ENCODE assay signal across 13 cellular contexts in the genomic region with DNA sequence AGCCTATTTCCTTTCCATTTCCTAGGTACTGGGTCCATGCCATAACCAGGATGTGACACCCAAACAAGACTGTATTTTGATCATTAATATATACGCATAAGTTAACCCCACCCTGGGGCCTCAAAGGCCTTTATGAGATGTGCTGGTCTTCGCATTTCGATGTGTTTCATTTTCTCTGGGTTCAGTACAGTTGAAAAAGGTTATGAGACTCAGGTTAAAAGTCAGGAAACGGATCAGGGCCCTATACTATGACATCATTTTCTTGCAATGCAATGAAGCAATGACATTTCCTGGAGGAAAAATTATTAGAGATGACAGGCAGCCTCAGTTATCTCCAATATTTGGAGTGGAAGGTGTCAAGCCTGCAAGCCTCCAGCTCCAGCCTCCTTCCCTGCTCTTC. TPM values are rescaled to one million over a fixed set of nuclear protein-coding genes. Genes with fewer than 3 reads are reported as not detected.
A peak's percentile ranks its signal among the peaks of the same experiment; 100 is the strongest.
DNase-seq lines count a peak whose midpoint lies in the region; ATAC-seq, FAIRE-seq and TF ChIP-seq lines count a peak whose summit lies in the region.
"Had no signal": no experiment of that assay in that cellular context is flagged by ENCODE, and none has a peak within 500 bp of the region (broad histone marks: within the 10 kb centered on the region; RNA-seq: fewer than 3 reads in every experiment).

No MANE protein-coding gene starts in this region.

- FAIRE-seq in HepG2 (lab: Jason Lieb, UNC), result no peak
- FAIRE-seq: frontal cortex had no signal

- TF ChIP-seq EP300 in HepG2 (IDR thresholded peaks at IDR 0.05; ENCODE audit: low read depth in 2 of 2, low read length in 2 of 2) (no peak), HepG2 (CRISPR knock-in tag; IDR thresholded peaks at IDR 0.05; ENCODE audit: borderline replicate concordance) (no peak), neural cell (conservative IDR thresholded peaks at IDR 0.05; ENCODE audit: poor library complexity, severe bottlenecking) (no peak)

- H3K9me3 ChIP-seq in HepG2 (ENCODE audit: low read length) (no peaks in the 10 kb centered on the region), right lobe of liver (no peaks in the 10 kb centered on the region), endodermal cell (ENCODE audit: control insufficient read depth, low read length) (no peaks in the 10 kb centered on the region), neural cell (ENCODE audit: low read length) (no peaks in the 10 kb centered on the region)

- H3K9me3 Mint-ChIP-seq in endodermal cell (no peaks in the 10 kb centered on the region), progenitor cell of endocrine pancreas (ENCODE audit: low read depth) (no peaks in the 10 kb centered on the region)
- H3K9me3 Mint-ChIP-seq: activated CD8-positive, alpha-beta T cell treated with anti-CD3 and anti-CD28 coated beads for 36 hours had no signal

- TF ChIP-seq CTCF in HepG2 (CRISPR knock-in tag; IDR thresholded peaks at IDR 0.05), result no peak
- no peak for TF ChIP-seq CTCF in right lobe of liver (IDR thresholded peaks at IDR 0.05)
- no peak for TF ChIP-seq CTCF in endodermal cell (conservative IDR thresholded peaks at IDR 0.05)
- TF ChIP-seq CTCF in neural cell (IDR thresholded peaks at IDR 0.05; ENCODE audit: poor library complexity, severe bottlenecking), result no peak
- TF ChIP-seq CTCF in progenitor cell of endocrine pancreas (IDR thresholded peaks at IDR 0.05; ENCODE audit: unreplicated experiment), result no peak

- H3F3A ChIP-seq in neural cell (ENCODE audit: insufficient read depth, low read length, poor library complexity, severe bottlenecking), result peaks cover 8% of the 10 kb centered on the region

- H3K36me3 ChIP-seq in HepG2 (replicated peaks in 1 of 2; ENCODE audit: control insufficient read depth in 1 of 2, insufficient read depth in 2 of 2, low read length in 2 of 2) (no peaks in the 10 kb centered on the region), right lobe of liver (no peaks in the 10 kb centered on the region), endodermal cell (ENCODE audit: control insufficient read depth, insufficient read depth, low read length) (no peaks in the 10 kb centered on the region), neural cell (ENCODE audit: insufficient read depth, low read length) (no peaks in the 10 kb centered on the region)

- H3K27me3 ChIP-seq in HepG2 (ENCODE audit: control insufficient read depth in 1 of 2, insufficient read depth in 2 of 2, low read length in 2 of 2), result no peaks in the 10 kb centered on the region
- H3K27me3 ChIP-seq in right lobe of liver, result no peaks in the 10 kb centered on the region
- H3K27me3 ChIP-seq in endodermal cell (ENCODE audit: control insufficient read depth, insufficient read depth, low read length, poor library complexity, severe bottlenecking), result no peaks in the 10 kb centered on the region
- H3K27me3 ChIP-seq in neural cell (ENCODE audit: insufficient read depth, low read depth, low read length), result no peaks in the 10 kb centered on the region

- H3K79me2 ChIP-seq in HepG2 (ENCODE audit: insufficient read depth, low read length) (no peaks in the 10 kb centered on the region), neural cell (replicated peaks; ENCODE audit: insufficient read depth, low read length) (no peaks in the 10 kb centered on the region)

- H3K9me2 ChIP-seq in neural cell (ENCODE audit: insufficient read depth, low read length), result no peaks in the 10 kb centered on the region

- H3K4me2 ChIP-seq in HepG2 (ENCODE audit: low read depth, low read length), result no peak overlapping the region
- H3K4me2 ChIP-seq in neural cell (ENCODE audit: low read length), result no peak overlapping the region

- H3K4me3 Mint-ChIP-seq in endodermal cell, result no peak overlapping the region
- H3K4me3 Mint-ChIP-seq in progenitor cell of endocrine pancreas (ENCODE audit: low read depth), result no peak overlapping the region
- H3K4me3 Mint-ChIP-seq: activated CD8-positive, alpha-beta T cell treated with anti-CD3 and anti-CD28 coated beads for 36 hours had no signal

- TF ChIP-seq RAD21 in HepG2 (CRISPR knock-in tag; IDR thresholded peaks at IDR 0.05) (no peak), neural cell (conservative IDR thresholded peaks at IDR 0.05) (no peak)

- TF ChIP-seq POLR2A in HepG2 (IDR thresholded peaks at IDR 0.05; ENCODE audit: insufficient read depth in 1 of 2, low read depth in 2 of 2, low read length in 2 of 2) (no peak), right lobe of liver (IDR thresholded peaks at IDR 0.05) (no peak)

- intact Hi-C loops in HepG2 (cut with micrococcal nuclease; ENCODE audit: unreplicated experiment) (no loop called here), right lobe of liver (cut with DNase I) (no loop called here)

- DNase-seq in HepG2 (ENCODE audit: low spot score) (no peak), right lobe of liver (no peak), endodermal cell (no peak), progenitor cell of endocrine pancreas (ENCODE audit: low spot score, unreplicated experiment) (no peak), caudate nucleus (lab: John Stamatoyannopoulos, UW) (no peak), SHP77 (lab: John Stamatoyannopoulos, UW) (no peak)
- DNase-seq: activated CD8-positive, alpha-beta T cell treated with anti-CD3 and anti-CD28 coated beads for 36 hours; stimulated activated CD4-positive, alpha-beta T cell treated with anti-CD3 and anti-CD28 coated beads, Interleukin-2, amount 100 ng/mL, for 24 hours had no signal

- CTCF ChIA-PET in HepG2 (lab: Yijun Ruan, JAX; ENCODE audit: low intra/inter-chr PET ratio, low total read pairs), result no interaction called here

- H2AFZ ChIP-seq in HepG2 (ENCODE audit: low read length), result no peak overlapping the region
- H2AFZ ChIP-seq in neural cell (ENCODE audit: low read depth, low read length), result no peak overlapping the region

- H4K20me1 ChIP-seq in HepG2 (ENCODE audit: insufficient read depth, low read length), result no peaks in the 10 kb centered on the region
- no peaks in the 10 kb centered on the region for H4K20me1 ChIP-seq in neural cell (ENCODE audit: insufficient read depth)

- no peak overlapping the region for H3K27ac Mint-ChIP-seq in endodermal cell
- no peak overlapping the region for H3K27ac Mint-ChIP-seq in progenitor cell of endocrine pancreas
- H3K27ac Mint-ChIP-seq: activated CD8-positive, alpha-beta T cell treated with anti-CD3 and anti-CD28 coated beads for 36 hours had no signal

- ATAC-seq in HepG2, result no peak
- ATAC-seq in right lobe of liver, result no peak
- ATAC-seq in HG03565 (IDR thresholded peaks at IDR 0.05; ENCODE audit: unreplicated experiment), result no peak
- ATAC-seq: activated CD8-positive, alpha-beta T cell treated with anti-CD3 and anti-CD28 coated beads for 36 hours had no signal

- H3K36me3 Mint-ChIP-seq in endodermal cell (ENCODE audit: low read depth), result no peaks in the 10 kb centered on the region
- H3K36me3 Mint-ChIP-seq in progenitor cell of endocrine pancreas (ENCODE audit: insufficient read depth), result no peaks in the 10 kb centered on the region

- in situ Hi-C loops in HepG2 (cut with HindIII; ENCODE audit: extremely low pct_ligation_motif_present, low pct_unique_long_range_greater_than_20kb), result no loop called here

- BruUV-seq in HepG2 (replicated peaks; lab: Mats Ljungman, UMichigan), result no TSS peak

- H3K9ac ChIP-seq in HepG2 (ENCODE audit: insufficient read depth, low read depth, low read length) (no peak overlapping the region), endodermal cell (ENCODE audit: extremely low read depth, low read length, poor library complexity, severe bottlenecking) (no peak overlapping the region), neural cell (ENCODE audit: low read length) (no peak overlapping the region)

- H3K27ac ChIP-seq in HepG2 (ENCODE audit: extremely low read length, insufficient read depth, low read length) (no peak overlapping the region), right lobe of liver (peak overlapping the region in 1 of 3 donors; percentile 11), endodermal cell (ENCODE audit: low read depth, low read length) (peak overlapping the region; percentile 89), neural cell (ENCODE audit: low read length) (peak overlapping the region; percentile 6), caudate nucleus (ENCODE audit: low read depth, low read length) (no peak overlapping the region)

- no peak overlapping the region for H3K4me3 ChIP-seq in HepG2 (replicated peaks in 1 of 3; ENCODE audit: insufficient read depth in 1 of 3, low read depth in 2 of 3, low read length in 3 of 3)
- no peak overlapping the region for H3K4me3 ChIP-seq in right lobe of liver
- H3K4me3 ChIP-seq in endodermal cell (ENCODE audit: low read length), result no peak overlapping the region
- no peak overlapping the region for H3K4me3 ChIP-seq in neural cell (ENCODE audit: low read length)

- POLR2A ChIA-PET in HepG2 (lab: Yijun Ruan, JAX), result no interaction called here

- WGBS in HepG2 (ENCODE audit: low lambda C conversion rate), result 96% methylated on average over 4 of the region's 4 CpGs
- WGBS in right lobe of liver (ENCODE audit: insufficient coverage, low coverage, low lambda C conversion rate, missing lambda C conversion rate), result 71% methylated on average over 3 of the region's 4 CpGs
- WGBS in endodermal cell (ENCODE audit: insufficient coverage in 1 of 2, insufficient read length in 1 of 2), 2 experiments, result 98 to 100% methylated on average over 3 to 4 of the region's 4 CpGs

- H3K4me1 Mint-ChIP-seq in endodermal cell (peaks cover 19% of the 10 kb centered on the region), progenitor cell of endocrine pancreas (ENCODE audit: low read depth) (peaks cover 39% of the 10 kb centered on the region)

- H3K27me3 Mint-ChIP-seq in endodermal cell (ENCODE audit: insufficient read depth) (peaks cover 10% of the 10 kb centered on the region), progenitor cell of endocrine pancreas (no peaks in the 10 kb centered on the region)

- peaks cover 57% of the 10 kb centered on the region for H3K4me1 ChIP-seq in HepG2 (ENCODE audit: insufficient read depth, low read length)
- peaks cover 0 to 17% (median 5%) of the 10 kb centered on the region in 4 donors for H3K4me1 ChIP-seq in right lobe of liver
- H3K4me1 ChIP-seq in endodermal cell (ENCODE audit: control insufficient read depth, insufficient read depth, low read length), result no peaks in the 10 kb centered on the region

RNA-seq across cellular contexts. Expression of a gene that starts 31.7 kb away (rescaled TPM):
- not detected in 2 replicates for total RNA-seq in HepG2 (2016; rRNA removed; fragmentation: Illumina TruSeq; extraction: Trizol)
- not detected in 2 replicates for total RNA-seq in HepG2 (2016; cell fraction: cytosol; rRNA removed; fragmentation: Illumina TruSeq; extraction: Trizol; ENCODE audit: low read depth)
- not detected in 2 replicates for total RNA-seq in HepG2 (2016; cell fraction: insoluble cytoplasmic fraction; rRNA removed; fragmentation: Illumina TruSeq; extraction: Trizol)
- total RNA-seq in HepG2 (2016; cell fraction: membrane; rRNA removed; fragmentation: Illumina TruSeq; extraction: Trizol), result not detected in 2 replicates
- total RNA-seq in HepG2 (2016; cell fraction: nucleus; rRNA removed; fragmentation: Illumina TruSeq; extraction: Trizol), result not detected in 2 replicates
- not detected in 2 replicates for polyA plus RNA-seq in HepG2 (2011; rRNA removed)
- polyA plus RNA-seq in HepG2 (2011; cell fraction: cytosol; rRNA removed), result 0.06 TPM in 1 of 2 replicates, not detected in the other
- polyA plus RNA-seq in HepG2 (2011; cell fraction: nucleus; rRNA removed), result 0.33 TPM in 1 of 2 replicates, not detected in the other
- polyA plus RNA-seq in HepG2 (2012), result not detected in 2 replicates
- not detected in 2 replicates for polyA plus RNA-seq in HepG2 (2016; cell fraction: cytosol; fragmentation: Illumina TruSeq; extraction: Trizol; ENCODE audit: low read depth)
- polyA plus RNA-seq in HepG2 (2016; cell fraction: insoluble cytoplasmic fraction; fragmentation: Illumina TruSeq; extraction: Trizol; ENCODE audit: low read depth), result not detected in 2 replicates
- not detected in 2 replicates for polyA plus RNA-seq in HepG2 (2016; cell fraction: membrane; fragmentation: Illumina TruSeq; extraction: Trizol; ENCODE audit: low read depth)
- polyA plus RNA-seq in HepG2 (2016; cell fraction: nucleus; fragmentation: Illumina TruSeq; extraction: Trizol; ENCODE audit: insufficient read depth, low read depth), result not detected in 2 replicates
- polyA minus RNA-seq in HepG2 (2011; rRNA and poly(A)+ RNA removed; ENCODE audit: low replicate concordance), result not detected in 2 replicates
- polyA minus RNA-seq in HepG2 (2011; cell fraction: cytosol; rRNA and poly(A)+ RNA removed), result not detected in 2 replicates
- 1.2 TPM in 1 of 2 replicates, not detected in the other for polyA minus RNA-seq in HepG2 (2011; cell fraction: nucleus; rRNA and poly(A)+ RNA removed)
- not detected for total RNA-seq in right lobe of liver
- total RNA-seq in endodermal cell, result not detected
- not detected for polyA plus RNA-seq in endodermal cell (2013, experiment 1 of 2)
- not detected for polyA plus RNA-seq in endodermal cell (2013, experiment 2 of 2)
- not detected in 2 replicates for polyA plus RNA-seq in neural cell
- polyA minus RNA-seq in neural cell, result not detected in 2 replicates
- not detected in 2 replicates for total RNA-seq in progenitor cell of endocrine pancreas
- total RNA-seq: activated CD8-positive, alpha-beta T cell treated with anti-CD3 and anti-CD28 coated beads for 36 hours; frontal cortex; mononuclear cell had no signal
- polyA plus RNA-seq: adipose tissue had no signal

Comparison
In these comparisons a context has a peak if more than half of its experiments do, and no peak if none do; other contexts are left out.
1. H3K27ac ChIP-seq: peak in endodermal cell (single experiment) and neural cell (single experiment); none in HepG2 (single experiment) and caudate nucleus (single experiment).